In the genomic region with DNA sequence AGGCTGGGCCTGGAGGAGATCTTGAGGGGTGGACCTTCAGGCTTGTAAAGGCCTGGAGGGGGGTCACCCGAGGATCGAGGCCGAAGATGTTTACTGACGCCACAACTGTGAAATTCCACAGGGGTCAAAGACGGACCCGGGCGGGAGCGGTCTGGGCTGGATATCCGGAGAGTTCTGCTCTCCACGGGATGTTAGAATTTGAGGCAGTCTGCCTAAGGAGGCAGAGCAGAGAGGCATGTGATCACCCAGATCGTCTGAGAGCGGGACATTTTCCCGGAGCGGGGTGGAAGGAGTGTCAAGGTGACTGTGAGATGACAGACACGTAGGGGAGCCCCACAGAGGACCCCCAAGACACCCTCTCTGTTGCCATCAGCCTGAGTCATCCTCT, we compare ENCODE assay signal across 10 cellular contexts. TPM values are rescaled to one million over a fixed set of nuclear protein-coding genes. Genes with fewer than 3 reads are reported as not detected.
DNase-seq lines count a peak whose midpoint lies in the region; ATAC-seq and TF ChIP-seq lines count a peak whose summit lies in the region.
"Had no signal": no experiment of that assay in that cellular context is flagged by ENCODE, and none has a peak within 500 bp of the region (broad histone marks: within the 10 kb centered on the region; RNA-seq: fewer than 3 reads in every experiment).

No MANE protein-coding gene starts in this region.

- DNase-seq in RWPE2 (ENCODE audit: low spot score) (no peak), fibroblast of gingiva (ENCODE audit: low read depth) (peak; percentile 83), thyroid gland (no peak), NCI-H2081 (lab: John Stamatoyannopoulos, UW) (no peak), NCI-H1092 (lab: John Stamatoyannopoulos, UW) (no peak), KG1 (lab: John Stamatoyannopoulos, UW) (no peak)
- DNase-seq in activated CD4-positive, alpha-beta T cell treated with anti-CD3 and anti-CD28 coated beads, Interleukin-2, amount 50 U/mL, for 4 hours, result no peak
- DNase-seq: activated naive CD4-positive, alpha-beta T cell; NCI-H2107 had no signal

- H3K9me3 ChIP-seq in RWPE2 (ENCODE audit: severe bottlenecking), result no peaks in the 10 kb centered on the region
- H3K9me3 ChIP-seq in muscle layer of colon (ENCODE audit: low read length), result no peaks in the 10 kb centered on the region
- no peaks in the 10 kb centered on the region for H3K9me3 ChIP-seq in thyroid gland

- intact Hi-C loops in thyroid gland (cut with DNase I), result no loop called here

- no peak for ATAC-seq in RWPE2 (ENCODE audit: low read depth)

- 18 to 38% methylated on average over 15 of the region's 15 CpGs for WGBS in thyroid gland, 2 donors

- TF ChIP-seq POLR2A in thyroid gland (IDR thresholded peaks at IDR 0.05), result no peak

- H3K4me3 ChIP-seq in RWPE2 (ENCODE audit: severe bottlenecking) (no peak overlapping the region), muscle layer of colon (ENCODE audit: low read depth in 1 of 2, low read length in 2 of 2) (peak overlapping the region in 1 of 2 donors; percentile 43), thyroid gland (replicated peaks in 1 of 3) (no peak overlapping the region)

- no peak for TF ChIP-seq CTCF in RWPE2 (IDR thresholded peaks at IDR 0.05; ENCODE audit: poor library complexity, severe bottlenecking)
- no peak for TF ChIP-seq CTCF in thyroid gland (IDR thresholded peaks at IDR 0.05)

- peak overlapping the region; percentile 61 for H3K9ac ChIP-seq in muscle layer of colon (ENCODE audit: low read length)

- H3K4me1 ChIP-seq in RWPE2 (ENCODE audit: insufficient read depth, poor library complexity, severe bottlenecking) (peaks cover 12% of the 10 kb centered on the region), muscle layer of colon (ENCODE audit: insufficient read depth, low read length) (peaks cover 37% of the 10 kb centered on the region), thyroid gland (peaks cover 57 to 80% of the 10 kb centered on the region in 2 donors)

- H3K27me3 ChIP-seq in RWPE2 (ENCODE audit: insufficient read depth, poor library complexity, severe bottlenecking) (no peaks in the 10 kb centered on the region), muscle layer of colon (ENCODE audit: control insufficient read depth in 1 of 2, insufficient read depth in 2 of 2, low read length in 2 of 2) (no peaks in the 10 kb centered on the region), thyroid gland (no peaks in the 10 kb centered on the region)

- H3K27ac ChIP-seq in RWPE2 (ENCODE audit: poor library complexity, severe bottlenecking), result peak overlapping the region; percentile 3
- peak overlapping the region; percentile 43 for H3K27ac ChIP-seq in muscle layer of colon (ENCODE audit: low read depth, low read length)
- H3K27ac ChIP-seq in thyroid gland, result peak overlapping the region; percentile 95 to 96 (median 96)

- H3K36me3 ChIP-seq in RWPE2 (ENCODE audit: low read depth) (no peaks in the 10 kb centered on the region), muscle layer of colon (ENCODE audit: insufficient read depth, low read length) (no peaks in the 10 kb centered on the region), thyroid gland (no peaks in the 10 kb centered on the region)

RNA-seq across cellular contexts. Expression of gene KLHL26, which starts 13.2 kb away (rescaled TPM):
- total RNA-seq in thyroid gland, result 10 to 100 TPM; 13.4 to 20.2 (median 15.9) TPM

RNA-seq across cellular contexts. Expression of gene CRTC1, which starts 33.4 kb away (rescaled TPM):
- 10 to 100 TPM; 12.3 to 15.9 (median 13.1) TPM for total RNA-seq in thyroid gland

RNA-seq across cellular contexts. Expression of gene TMEM59L, which starts 37.4 kb away (rescaled TPM):
- 1 to 10 TPM; 1.3 to 3.1 (median 2.3) TPM for total RNA-seq in thyroid gland

RNA-seq across cellular contexts. Expression of gene CRLF1, which starts 43.4 kb away (rescaled TPM):
- 100 to 1,000 TPM in 2 of 4 donors, 10 to 100 TPM in 2; 87.2 to 140 (median 101) TPM for total RNA-seq in thyroid gland

Comparison
In these comparisons a context has a peak if more than half of its experiments do, and no peak if none do; other contexts are left out.
1. H3K27ac ChIP-seq: peak in every context shown above with its lines; median percentile 96 in thyroid gland; 43 in muscle layer of colon; 3 in RWPE2.